Comparison of ENCODE assay signal across 23 cellular contexts in the genomic region with DNA sequence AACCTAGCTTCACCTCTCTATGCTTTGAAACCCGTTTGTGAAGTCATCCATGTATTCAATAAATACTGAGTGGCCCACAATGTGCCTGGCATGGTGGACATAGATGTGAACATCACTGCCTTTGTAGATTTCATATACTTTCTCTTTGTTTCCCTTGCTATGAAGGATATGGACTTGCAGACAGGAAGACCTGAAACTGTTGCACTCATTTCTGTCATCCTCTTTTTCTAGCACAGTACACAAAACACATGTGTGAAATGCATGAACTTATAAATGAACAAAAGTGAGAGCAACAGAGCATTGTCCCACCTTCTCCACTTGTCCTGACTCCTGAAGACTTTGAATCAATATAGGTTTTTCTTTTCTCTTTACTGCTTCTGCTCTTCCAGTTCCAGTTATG.
"Had no signal": no experiment of that assay in that cellular context is flagged by ENCODE, and none has a peak within 500 bp of the region (broad histone marks: within the 10 kb centered on the region; RNA-seq: fewer than 3 reads in every experiment).

No MANE protein-coding gene starts in this region.

- FAIRE-seq: colon, small intestine had no signal

- H3K27ac ChIP-seq: breast epithelium, foreskin keratinocyte, hepatocyte, right lobe of liver, upper lobe of left lung had no signal

- ATAC-seq: activated CD4-positive, alpha-beta T cell treated with anti-CD3 and anti-CD28 coated beads for 36 hours; activated T-helper 17 cell treated with anti-CD3 and anti-CD28 coated beads, Interleukin-2, amount 50 U/mL, for 72 hours; foreskin keratinocyte; left lobe of liver; right lobe of liver; stimulated activated effector memory CD8-positive, alpha-beta T cell treated with anti-CD3 and anti-CD28 coated beads, Interleukin-12 subunit alpha, Interleukin-12 subunit beta, amount 100 ng/mL, for 72 hours had no signal

- DNase-seq: activated B cell treated with CpG ODN at 0.5 μM for 24 hours; activated CD4-positive, alpha-beta T cell treated with anti-CD3 and anti-CD28 coated beads for 36 hours; activated CD4-positive, alpha-beta T cell treated with anti-CD3 and anti-CD28 coated beads, Interleukin-2, amount 50 U/mL, for 4 hours; activated CD8-positive, alpha-beta memory T cell treated with anti-CD3 and anti-CD28 coated beads for 24 hours; activated CD8-positive, alpha-beta memory T cell treated with anti-CD3 and anti-CD28 coated beads, Interleukin-2, amount 50 U/mL, for 4 hours; activated T-cell treated with anti-CD3 and anti-CD28 coated beads, Interleukin-2, amount 50 U/mL, for 24 hours; effector memory CD4-positive, alpha-beta T cell; foreskin keratinocyte; glutamatergic neuron; immature natural killer cell; naive B cell; nucleus accumbens; posterior cingulate gyrus; right lobe of liver; small intestine; stimulated activated CD4-positive, alpha-beta T cell treated with anti-CD3 and anti-CD28 coated beads, Interleukin-2, amount 100 ng/mL, for 24 hours; upper lobe of left lung had no signal
